ENCODE assay signal across 1 cellular context in genomic region chr19:42152876-42153275, GRCh38.
TF ChIP-seq lines count a peak whose summit lies in the region.

No MANE protein-coding gene starts in this region.

TF ChIP-seq in SK-N-SH treated with all-trans-retinoic acid at 6 μM for 48 hours, 23 proteins besides CTCF, POLR2A, EP300 and RAD21 (continued from another document):
- TF ChIP-seq TSHZ2 (CRISPR knock-in tag; IDR thresholded peaks at IDR 0.05) (no peak), ZNF70 (CRISPR knock-in tag; IDR thresholded peaks at IDR 0.05) (no peak), ZNF8 (CRISPR knock-in tag; IDR thresholded peaks at IDR 0.05) (no peak), OSR1 (CRISPR knock-in tag; IDR thresholded peaks at IDR 0.05) (no peak), ZFP3 (CRISPR knock-in tag; IDR thresholded peaks at IDR 0.05) (no peak), PPARA (CRISPR knock-in tag; IDR thresholded peaks at IDR 0.05; ENCODE audit: borderline replicate concordance) (no peak), PATZ1 (CRISPR knock-in tag; IDR thresholded peaks at IDR 0.05; ENCODE audit: borderline replicate concordance) (no peak), BACH2 (CRISPR knock-in tag; IDR thresholded peaks at IDR 0.05; ENCODE audit: borderline replicate concordance) (no peak)
